Comparison of ENCODE assay signal across 26 cellular contexts in the genomic region with DNA sequence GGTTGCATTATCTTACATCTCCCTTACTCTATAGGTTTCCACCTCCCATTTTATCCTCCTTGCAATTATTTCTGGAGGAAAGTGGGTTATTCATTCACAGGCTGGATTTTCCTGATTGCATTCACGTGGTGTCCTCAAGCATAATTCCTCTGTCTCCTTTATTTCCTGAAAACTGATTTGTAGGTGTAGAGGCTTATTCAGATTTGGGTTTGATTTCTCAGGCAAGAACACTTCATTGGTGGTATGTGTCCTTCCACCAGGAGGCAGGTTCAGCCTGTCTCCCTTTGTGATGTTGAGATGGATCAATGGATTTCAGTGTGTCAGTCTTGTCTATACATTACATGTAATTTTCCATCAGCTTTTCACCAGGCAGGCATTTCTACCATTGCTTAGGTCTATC. TPM values are rescaled to one million over a fixed set of nuclear protein-coding genes. Genes with fewer than 3 reads are reported as not detected.
DNase-seq lines count a peak whose midpoint lies in the region; ATAC-seq, FAIRE-seq and TF ChIP-seq lines count a peak whose summit lies in the region.
"Had no signal": no experiment of that assay in that cellular context is flagged by ENCODE, and none has a peak within 500 bp of the region (broad histone marks: within the 10 kb centered on the region; RNA-seq: fewer than 3 reads in every experiment).

No MANE protein-coding gene starts in this region.

- TF ChIP-seq CTCF in HepG2 (CRISPR knock-in tag; IDR thresholded peaks at IDR 0.05), result peak; percentile 51
- TF ChIP-seq CTCF in right lobe of liver (IDR thresholded peaks at IDR 0.05), result no peak
- peak; percentile 6 for TF ChIP-seq CTCF in astrocyte of the spinal cord (IDR thresholded peaks at IDR 0.05; ENCODE audit: low read depth, low read length)
- peak; percentile 33 for TF ChIP-seq CTCF in kidney epithelial cell (IDR thresholded peaks at IDR 0.05; ENCODE audit: insufficient read depth, low read length, poor library complexity, severe bottlenecking)

- intact Hi-C loops in HepG2 (cut with micrococcal nuclease; ENCODE audit: unreplicated experiment) (no loop called here), right lobe of liver (cut with DNase I) (no loop called here)

- H3K27ac ChIP-seq in HepG2 (ENCODE audit: extremely low read length, insufficient read depth, low read length) (no peak overlapping the region), right lobe of liver (no peak overlapping the region)
- H3K27ac ChIP-seq: KMS-11, prostate gland had no signal

- DNase-seq in HepG2 (ENCODE audit: low spot score), result peak; percentile 30
- no peak for DNase-seq in right lobe of liver
- no peak for DNase-seq in astrocyte of the spinal cord (ENCODE audit: low read depth, low spot score)
- DNase-seq in kidney epithelial cell (ENCODE audit: low read depth), result no peak
- no peak for DNase-seq in COLO829 (ENCODE audit: low spot score)
- DNase-seq in NCI-H2081 treated with DMSO at 0.1 percent for 48 hours (lab: John Stamatoyannopoulos, UW), result no peak
- no peak for DNase-seq in cerebellar cortex (ENCODE audit: low spot score)
- DNase-seq in HCEC 1CT, result no peak
- DNase-seq: amygdala; cerebellar nuclear complex; DMS153; GF-D8; hippocampal formation; mesenchymal stem cell; naive thymus-derived CD8-positive, alpha-beta T cell; NCI-H1048; NCI-H2029 treated with DMSO at 0.1 percent for 48 hours; NCI-H510A; SHP77; T-cell had no signal

- no TSS peak for BruUV-seq in HepG2 (replicated peaks; lab: Mats Ljungman, UMichigan)

- H4K20me1 ChIP-seq in HepG2 (ENCODE audit: insufficient read depth, low read length), result no peaks in the 10 kb centered on the region

- H3K4me3 ChIP-seq in HepG2 (replicated peaks in 1 of 3; ENCODE audit: insufficient read depth in 1 of 3, low read depth in 2 of 3, low read length in 3 of 3), result no peak overlapping the region
- no peak overlapping the region for H3K4me3 ChIP-seq in right lobe of liver
- H3K4me3 ChIP-seq in astrocyte of the spinal cord (ENCODE audit: low read depth, low read length), result no peak overlapping the region
- no peak overlapping the region for H3K4me3 ChIP-seq in kidney epithelial cell (ENCODE audit: low read depth, low read length)
- H3K4me3 ChIP-seq: prostate gland, smooth muscle cell had no signal

- no peak overlapping the region for H2AFZ ChIP-seq in HepG2 (ENCODE audit: low read length)

- 50% methylated on average over 1 of the region's 1 CpG for WGBS in HepG2 (ENCODE audit: low lambda C conversion rate)
- 56% methylated on average over 1 of the region's 1 CpG for WGBS in right lobe of liver (ENCODE audit: insufficient coverage, low coverage, low lambda C conversion rate, missing lambda C conversion rate)

- ATAC-seq in HepG2 (peak; percentile 67), right lobe of liver (no peak)
- ATAC-seq: naive thymus-derived CD8-positive, alpha-beta T cell; T-cell had no signal

- no peak for TF ChIP-seq POLR2A in HepG2 (IDR thresholded peaks at IDR 0.05; ENCODE audit: insufficient read depth in 1 of 2, low read depth in 2 of 2, low read length in 2 of 2)
- TF ChIP-seq POLR2A in right lobe of liver (IDR thresholded peaks at IDR 0.05), result no peak

- CTCF ChIA-PET in HepG2 (lab: Yijun Ruan, JAX; ENCODE audit: low intra/inter-chr PET ratio, low total read pairs), result no interaction called here

- no peaks in the 10 kb centered on the region for H3K9me3 ChIP-seq in HepG2 (ENCODE audit: low read length)
- no peaks in the 10 kb centered on the region for H3K9me3 ChIP-seq in right lobe of liver
- H3K9me3 ChIP-seq: prostate gland had no signal

- no peak for TF ChIP-seq EP300 in HepG2 (IDR thresholded peaks at IDR 0.05; ENCODE audit: low read depth in 2 of 2, low read length in 2 of 2)
- no peak for TF ChIP-seq EP300 in HepG2 (CRISPR knock-in tag; IDR thresholded peaks at IDR 0.05; ENCODE audit: borderline replicate concordance)

- no peaks in the 10 kb centered on the region for H3K27me3 ChIP-seq in HepG2 (ENCODE audit: control insufficient read depth in 1 of 2, insufficient read depth in 2 of 2, low read length in 2 of 2)
- no peaks in the 10 kb centered on the region for H3K27me3 ChIP-seq in right lobe of liver
- H3K27me3 ChIP-seq in kidney epithelial cell (ENCODE audit: control insufficient read depth, insufficient read depth, low read length), result no peaks in the 10 kb centered on the region

- H3K4me2 ChIP-seq in HepG2 (ENCODE audit: low read depth, low read length), result no peak overlapping the region
- H3K4me2 ChIP-seq: KMS-11, smooth muscle cell had no signal

- no peaks in the 10 kb centered on the region for H3K79me2 ChIP-seq in HepG2 (ENCODE audit: insufficient read depth, low read length)

- no peaks in the 10 kb centered on the region for H3K4me1 ChIP-seq in HepG2 (ENCODE audit: insufficient read depth, low read length)
- no peaks in the 10 kb centered on the region for H3K4me1 ChIP-seq in right lobe of liver
- H3K4me1 ChIP-seq: prostate gland had no signal

- POLR2A ChIA-PET in HepG2 (lab: Yijun Ruan, JAX), result interaction anchor here (0.9 kb wide), 1 partner anchor 42 kb away, joined by 3 read pairs; no protein-coding TSS in a partner anchor

- H3K36me3 ChIP-seq in HepG2 (replicated peaks in 1 of 2; ENCODE audit: control insufficient read depth in 1 of 2, insufficient read depth in 2 of 2, low read length in 2 of 2) (no peaks in the 10 kb centered on the region), right lobe of liver (peaks cover 0 to 7% (median 1%) of the 10 kb centered on the region in 4 donors), kidney epithelial cell (ENCODE audit: control insufficient read depth, insufficient read depth, low read length) (peaks cover 3% of the 10 kb centered on the region)
- H3K36me3 ChIP-seq: prostate gland had no signal

- H3K9ac ChIP-seq in HepG2 (ENCODE audit: insufficient read depth, low read depth, low read length), result no peak overlapping the region
- H3K9ac ChIP-seq: KMS-11 had no signal

- peak; percentile 80 for FAIRE-seq in HepG2 (lab: Jason Lieb, UNC)
- FAIRE-seq: endometrium, islet of Langerhans, urothelium cell line had no signal

- TF ChIP-seq RAD21 in HepG2 (CRISPR knock-in tag; IDR thresholded peaks at IDR 0.05), result no peak

- in situ Hi-C loops in HepG2 (cut with HindIII; ENCODE audit: extremely low pct_ligation_motif_present, low pct_unique_long_range_greater_than_20kb) (no loop called here), astrocyte of the spinal cord (cut with HindIII; ENCODE audit: low sequenced_read_pairs) (no loop called here)

RNA-seq across cellular contexts. Expression of gene DNPH1, which starts 17.3 kb away (rescaled TPM):
- total RNA-seq in HepG2 (2016; rRNA removed; fragmentation: Illumina TruSeq; extraction: Trizol), result 75.0 and 75.1 TPM in 2 replicates
- total RNA-seq in HepG2 (2016; cell fraction: cytosol; rRNA removed; fragmentation: Illumina TruSeq; extraction: Trizol; ENCODE audit: low read depth), result 50.9 and 56.3 TPM in 2 replicates
- total RNA-seq in HepG2 (2016; cell fraction: insoluble cytoplasmic fraction; rRNA removed; fragmentation: Illumina TruSeq; extraction: Trizol), result 75.1 and 81.5 TPM in 2 replicates
- 52.3 and 60.5 TPM in 2 replicates for total RNA-seq in HepG2 (2016; cell fraction: membrane; rRNA removed; fragmentation: Illumina TruSeq; extraction: Trizol)
- 31.4 and 33.7 TPM in 2 replicates for total RNA-seq in HepG2 (2016; cell fraction: nucleus; rRNA removed; fragmentation: Illumina TruSeq; extraction: Trizol)
- 56.5 and 65.8 TPM in 2 replicates for polyA plus RNA-seq in HepG2 (2011; rRNA removed)
- 106 and 143 TPM in 2 replicates for polyA plus RNA-seq in HepG2 (2011; cell fraction: cytosol; rRNA removed)
- 62.4 and 67.4 TPM in 2 replicates for polyA plus RNA-seq in HepG2 (2011; cell fraction: nucleus; rRNA removed)
- polyA plus RNA-seq in HepG2 (2012), result 43.1 and 47.9 TPM in 2 replicates
- polyA plus RNA-seq in HepG2 (2016; cell fraction: cytosol; fragmentation: Illumina TruSeq; extraction: Trizol; ENCODE audit: low read depth), result 62.6 and 68.8 TPM in 2 replicates
- 76.7 and 82.8 TPM in 2 replicates for polyA plus RNA-seq in HepG2 (2016; cell fraction: insoluble cytoplasmic fraction; fragmentation: Illumina TruSeq; extraction: Trizol; ENCODE audit: low read depth)
- polyA plus RNA-seq in HepG2 (2016; cell fraction: membrane; fragmentation: Illumina TruSeq; extraction: Trizol; ENCODE audit: low read depth), result 47.1 and 47.7 TPM in 2 replicates
- polyA plus RNA-seq in HepG2 (2016; cell fraction: nucleus; fragmentation: Illumina TruSeq; extraction: Trizol; ENCODE audit: insufficient read depth, low read depth), result 66.2 and 72.5 TPM in 2 replicates
- polyA minus RNA-seq in HepG2 (2011; rRNA and poly(A)+ RNA removed; ENCODE audit: low replicate concordance), result 38.8 and 62.4 TPM in 2 replicates
- polyA minus RNA-seq in HepG2 (2011; cell fraction: cytosol; rRNA and poly(A)+ RNA removed), result 10.5 and 15.4 TPM in 2 replicates
- 15.3 and 16.7 TPM in 2 replicates for polyA minus RNA-seq in HepG2 (2011; cell fraction: nucleus; rRNA and poly(A)+ RNA removed)
- 100 to 1,000 TPM in 2 of 6 experiments, 10 to 100 TPM in 4; 50.7 to 107 (median 62.4) TPM for total RNA-seq in right lobe of liver
- 239 and 284 TPM in 2 replicates for total RNA-seq in kidney epithelial cell

RNA-seq across cellular contexts. Expression of gene CUL9, which starts 30.0 kb away (rescaled TPM):
- total RNA-seq in HepG2 (2016; rRNA removed; fragmentation: Illumina TruSeq; extraction: Trizol), result 10.5 and 11.4 TPM in 2 replicates
- total RNA-seq in HepG2 (2016; cell fraction: cytosol; rRNA removed; fragmentation: Illumina TruSeq; extraction: Trizol; ENCODE audit: low read depth), result 2.5 and 3.7 TPM in 2 replicates
- 8.8 and 14.5 TPM in 2 replicates for total RNA-seq in HepG2 (2016; cell fraction: insoluble cytoplasmic fraction; rRNA removed; fragmentation: Illumina TruSeq; extraction: Trizol)
- 3.3 and 4.2 TPM in 2 replicates for total RNA-seq in HepG2 (2016; cell fraction: membrane; rRNA removed; fragmentation: Illumina TruSeq; extraction: Trizol)
- total RNA-seq in HepG2 (2016; cell fraction: nucleus; rRNA removed; fragmentation: Illumina TruSeq; extraction: Trizol), result 18.4 and 18.7 TPM in 2 replicates
- 13.7 and 15.3 TPM in 2 replicates for polyA plus RNA-seq in HepG2 (2011; rRNA removed)
- 4.9 and 5.0 TPM in 2 replicates for polyA plus RNA-seq in HepG2 (2011; cell fraction: cytosol; rRNA removed)
- 123 and 139 TPM in 2 replicates for polyA plus RNA-seq in HepG2 (2011; cell fraction: nucleus; rRNA removed)
- 9.9 and 12.7 TPM in 2 replicates for polyA plus RNA-seq in HepG2 (2012)
- 1.2 and 1.5 TPM in 2 replicates for polyA plus RNA-seq in HepG2 (2016; cell fraction: cytosol; fragmentation: Illumina TruSeq; extraction: Trizol; ENCODE audit: low read depth)
- polyA plus RNA-seq in HepG2 (2016; cell fraction: insoluble cytoplasmic fraction; fragmentation: Illumina TruSeq; extraction: Trizol; ENCODE audit: low read depth), result 6.8 and 7.5 TPM in 2 replicates
- polyA plus RNA-seq in HepG2 (2016; cell fraction: membrane; fragmentation: Illumina TruSeq; extraction: Trizol; ENCODE audit: low read depth), result 1.9 and 2.7 TPM in 2 replicates
- polyA plus RNA-seq in HepG2 (2016; cell fraction: nucleus; fragmentation: Illumina TruSeq; extraction: Trizol; ENCODE audit: insufficient read depth, low read depth), result 44.2 and 47.7 TPM in 2 replicates
- 19.3 and 22.3 TPM in 2 replicates for polyA minus RNA-seq in HepG2 (2011; rRNA and poly(A)+ RNA removed; ENCODE audit: low replicate concordance)
- 4.7 and 5.5 TPM in 2 replicates for polyA minus RNA-seq in HepG2 (2011; cell fraction: cytosol; rRNA and poly(A)+ RNA removed)
- 30.8 and 32.9 TPM in 2 replicates for polyA minus RNA-seq in HepG2 (2011; cell fraction: nucleus; rRNA and poly(A)+ RNA removed)
- 10 to 100 TPM; 14.4 to 17.7 (median 15.2) TPM for total RNA-seq in right lobe of liver
- 32.8 and 41.1 TPM in 2 replicates for total RNA-seq in kidney epithelial cell

RNA-seq across cellular contexts. Expression of gene TTBK1, which starts 31.3 kb away (rescaled TPM):
- total RNA-seq in HepG2 (2016; rRNA removed; fragmentation: Illumina TruSeq; extraction: Trizol) (0.10 and 0.33 TPM in 2 replicates), right lobe of liver (1 to 10 TPM in 2 of 6 experiments, under 1 TPM in 4; 0.83 to 1.6 (median 0.87) TPM), kidney epithelial cell (0.41 and 0.67 TPM in 2 replicates)
- 0.18 and 0.20 TPM in 2 replicates for total RNA-seq in HepG2 (2016; cell fraction: cytosol; rRNA removed; fragmentation: Illumina TruSeq; extraction: Trizol; ENCODE audit: low read depth)
- total RNA-seq in HepG2 (2016; cell fraction: insoluble cytoplasmic fraction; rRNA removed; fragmentation: Illumina TruSeq; extraction: Trizol), result 0.13 and 0.32 TPM in 2 replicates
- 0.25 and 0.28 TPM in 2 replicates for total RNA-seq in HepG2 (2016; cell fraction: membrane; rRNA removed; fragmentation: Illumina TruSeq; extraction: Trizol)
- 0.47 TPM in 2 replicates for total RNA-seq in HepG2 (2016; cell fraction: nucleus; rRNA removed; fragmentation: Illumina TruSeq; extraction: Trizol)
- 0.24 and 0.50 TPM in 2 replicates for polyA plus RNA-seq in HepG2 (2011; rRNA removed)
- polyA plus RNA-seq in HepG2 (2011; cell fraction: cytosol; rRNA removed), result 0.09 and 0.10 TPM in 2 replicates
- 1.4 and 2.2 TPM in 2 replicates for polyA plus RNA-seq in HepG2 (2011; cell fraction: nucleus; rRNA removed)
- 0.53 and 0.62 TPM in 2 replicates for polyA plus RNA-seq in HepG2 (2012)
- not detected in 2 replicates for polyA plus RNA-seq in HepG2 (2016; cell fraction: cytosol; fragmentation: Illumina TruSeq; extraction: Trizol; ENCODE audit: low read depth)
- polyA plus RNA-seq in HepG2 (2016; cell fraction: insoluble cytoplasmic fraction; fragmentation: Illumina TruSeq; extraction: Trizol; ENCODE audit: low read depth), result 0.19 TPM in 2 replicates
- 0.06 and 0.07 TPM in 2 replicates for polyA plus RNA-seq in HepG2 (2016; cell fraction: membrane; fragmentation: Illumina TruSeq; extraction: Trizol; ENCODE audit: low read depth)
- 0.84 and 0.86 TPM in 2 replicates for polyA plus RNA-seq in HepG2 (2016; cell fraction: nucleus; fragmentation: Illumina TruSeq; extraction: Trizol; ENCODE audit: insufficient read depth, low read depth)
- 1.2 TPM in 1 of 2 replicates, not detected in the other for polyA minus RNA-seq in HepG2 (2011; rRNA and poly(A)+ RNA removed; ENCODE audit: low replicate concordance)
- 0.18 and 0.49 TPM in 2 replicates for polyA minus RNA-seq in HepG2 (2011; cell fraction: cytosol; rRNA and poly(A)+ RNA removed)
- polyA minus RNA-seq in HepG2 (2011; cell fraction: nucleus; rRNA and poly(A)+ RNA removed), result 1.4 and 1.7 TPM in 2 replicates
- total RNA-seq: naive thymus-derived CD8-positive, alpha-beta T cell; smooth muscle cell had no signal
- polyA plus RNA-seq: naive thymus-derived CD8-positive, alpha-beta T cell; smooth muscle cell had no signal

RNA-seq across cellular contexts. Expression of gene SRF, which starts 40.9 kb away (rescaled TPM):
- 21.0 and 25.5 TPM in 2 replicates for total RNA-seq in HepG2 (2016; rRNA removed; fragmentation: Illumina TruSeq; extraction: Trizol)
- total RNA-seq in HepG2 (2016; cell fraction: cytosol; rRNA removed; fragmentation: Illumina TruSeq; extraction: Trizol; ENCODE audit: low read depth), result 4.5 and 4.8 TPM in 2 replicates
- 19.0 and 26.0 TPM in 2 replicates for total RNA-seq in HepG2 (2016; cell fraction: insoluble cytoplasmic fraction; rRNA removed; fragmentation: Illumina TruSeq; extraction: Trizol)
- total RNA-seq in HepG2 (2016; cell fraction: membrane; rRNA removed; fragmentation: Illumina TruSeq; extraction: Trizol), result 20.6 and 21.0 TPM in 2 replicates
- 15.5 and 17.7 TPM in 2 replicates for total RNA-seq in HepG2 (2016; cell fraction: nucleus; rRNA removed; fragmentation: Illumina TruSeq; extraction: Trizol)
- polyA plus RNA-seq in HepG2 (2011; rRNA removed), result 44.1 and 45.7 TPM in 2 replicates
- 30.8 and 42.8 TPM in 2 replicates for polyA plus RNA-seq in HepG2 (2011; cell fraction: cytosol; rRNA removed)
- 50.7 and 72.8 TPM in 2 replicates for polyA plus RNA-seq in HepG2 (2011; cell fraction: nucleus; rRNA removed)
- 18.6 and 23.1 TPM in 2 replicates for polyA plus RNA-seq in HepG2 (2012)
- 5.2 and 5.4 TPM in 2 replicates for polyA plus RNA-seq in HepG2 (2016; cell fraction: cytosol; fragmentation: Illumina TruSeq; extraction: Trizol; ENCODE audit: low read depth)
- 26.4 and 31.7 TPM in 2 replicates for polyA plus RNA-seq in HepG2 (2016; cell fraction: insoluble cytoplasmic fraction; fragmentation: Illumina TruSeq; extraction: Trizol; ENCODE audit: low read depth)
- 19.0 and 19.4 TPM in 2 replicates for polyA plus RNA-seq in HepG2 (2016; cell fraction: membrane; fragmentation: Illumina TruSeq; extraction: Trizol; ENCODE audit: low read depth)
- 33.8 and 35.3 TPM in 2 replicates for polyA plus RNA-seq in HepG2 (2016; cell fraction: nucleus; fragmentation: Illumina TruSeq; extraction: Trizol; ENCODE audit: insufficient read depth, low read depth)
- polyA minus RNA-seq in HepG2 (2011; rRNA and poly(A)+ RNA removed; ENCODE audit: low replicate concordance), result 59.4 and 75.9 TPM in 2 replicates
- polyA minus RNA-seq in HepG2 (2011; cell fraction: cytosol; rRNA and poly(A)+ RNA removed), result 19.9 and 20.3 TPM in 2 replicates
- 20.2 and 21.3 TPM in 2 replicates for polyA minus RNA-seq in HepG2 (2011; cell fraction: nucleus; rRNA and poly(A)+ RNA removed)
- total RNA-seq in right lobe of liver, result 10 to 100 TPM in 4 of 6 experiments, 1 to 10 TPM in 2; 4.9 to 17.0 (median 11.3) TPM
- 35.5 and 40.1 TPM in 2 replicates for total RNA-seq in kidney epithelial cell

Comparison
In these comparisons a context has a peak if more than half of its experiments do, and no peak if none do; other contexts are left out.
1. CTCF ChIP-seq: peak in HepG2 (single experiment), astrocyte of the spinal cord (single experiment) and kidney epithelial cell (single experiment); none in right lobe of liver (0 of 4).